10 cellular contexts compared by ENCODE assay signal in the genomic region with DNA sequence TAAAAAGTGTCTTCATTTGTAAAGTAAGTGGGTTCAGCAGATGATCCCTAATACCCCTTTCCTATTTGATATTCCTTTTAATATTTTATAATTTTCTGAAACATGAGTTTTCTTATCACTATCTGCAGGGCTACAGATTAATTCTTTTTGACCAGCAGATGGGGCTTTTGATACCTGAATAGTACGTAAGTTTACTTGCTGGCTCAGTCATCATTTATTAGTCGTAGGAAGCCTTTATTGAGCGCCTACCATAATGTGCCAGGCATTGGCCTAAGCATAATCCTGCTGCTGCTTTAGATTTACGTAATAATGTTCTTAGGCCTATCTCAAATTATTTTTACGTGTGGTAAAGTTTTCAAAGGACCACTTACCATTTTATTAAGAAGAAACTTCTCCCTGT. TPM values are rescaled to one million over a fixed set of nuclear protein-coding genes. Genes with fewer than 3 reads are reported as not detected.
A peak's percentile ranks its signal among the peaks of the same experiment; 100 is the strongest.
DNase-seq lines count a peak whose midpoint lies in the region; ATAC-seq and TF ChIP-seq lines count a peak whose summit lies in the region.
"Had no signal": no experiment of that assay in that cellular context is flagged by ENCODE, and none has a peak within 500 bp of the region (broad histone marks: within the 10 kb centered on the region; RNA-seq: fewer than 3 reads in every experiment).

No MANE protein-coding gene starts in this region.

- TF ChIP-seq CTCF in GM23338 (conservative IDR thresholded peaks at IDR 0.05; ENCODE audit: low read depth in 2 of 2) = peak; percentile 63 to 65

- ATAC-seq in GM23338 = peak; percentile 44
- no peak for ATAC-seq in GM19455 (IDR thresholded peaks at IDR 0.05; ENCODE audit: unreplicated experiment)

- CTCF ChIA-PET in activated CD4-positive, alpha-beta memory T cell treated with anti-CD3 and anti-CD28 coated beads, Interleukin-2, amount 10 ng/mL, durations not matched to agents 7 days and 5 days (lab: Charles Lee) = interaction anchor here (0.8 kb wide), 1 partner anchor 610 kb away, joined by 3 read pairs; no protein-coding TSS in a partner anchor

- H2AFZ ChIP-seq in GM23338 = no peak overlapping the region

- no peaks in the 10 kb centered on the region; the same call in 2 of the 3 replicates for H3K9me3 Mint-ChIP-seq in GM23338
- no peaks in the 10 kb centered on the region for H3K9me3 Mint-ChIP-seq in activated CD4-positive, alpha-beta memory T cell treated with anti-CD3 and anti-CD28 coated beads, Interleukin-2, amount 10 ng/mL, durations not matched to agents 7 days and 5 days

- no peak overlapping the region for H3K27ac ChIP-seq in GM23338 (ENCODE audit: low read depth)

- no peak overlapping the region for H3K27ac Mint-ChIP-seq in GM23338
- no peak overlapping the region for H3K27ac Mint-ChIP-seq in activated CD4-positive, alpha-beta memory T cell treated with anti-CD3 and anti-CD28 coated beads, Interleukin-2, amount 10 ng/mL, durations not matched to agents 7 days and 5 days
- H3K27ac Mint-ChIP-seq: activated naive CD8-positive, alpha-beta T cell treated with anti-CD3 and anti-CD28 coated beads, Interleukin-2, amount 10 ng/mL, durations not matched to agents 7 days and 5 days had no signal

- no peaks in the 10 kb centered on the region for H3K36me3 ChIP-seq in GM23338 (ENCODE audit: insufficient read depth)

- H3K4me1 Mint-ChIP-seq in GM23338 = no peaks in the 10 kb centered on the region
- H3K4me1 Mint-ChIP-seq in activated CD4-positive, alpha-beta memory T cell treated with anti-CD3 and anti-CD28 coated beads, Interleukin-2, amount 10 ng/mL, durations not matched to agents 7 days and 5 days = no peaks in the 10 kb centered on the region

- H4K20me1 ChIP-seq in GM23338 (replicated peaks; ENCODE audit: insufficient read depth) = no peaks in the 10 kb centered on the region

- no peaks in the 10 kb centered on the region for H3K27me3 ChIP-seq in GM23338 (ENCODE audit: insufficient read depth)

- H3K4me3 ChIP-seq in GM23338 = no peak overlapping the region

- in situ Hi-C loops in ACHN (cut with HindIII; ENCODE audit: low pct_ligation_motif_present, low pct_unique_long_range_greater_than_20kb, low sequenced_read_pairs) = no loop called here

- H3K4me2 ChIP-seq in GM23338 = no peak overlapping the region

- no peaks in the 10 kb centered on the region for H3F3A ChIP-seq in GM23338 (replicated peaks; ENCODE audit: low read depth)

- no peaks in the 10 kb centered on the region for H3K27me3 Mint-ChIP-seq in GM23338 (ENCODE audit: insufficient read depth, low read depth, poor library complexity)
- no peaks in the 10 kb centered on the region for H3K27me3 Mint-ChIP-seq in activated CD4-positive, alpha-beta memory T cell treated with anti-CD3 and anti-CD28 coated beads, Interleukin-2, amount 10 ng/mL, durations not matched to agents 7 days and 5 days

- H3K9me2 ChIP-seq in GM23338 (ENCODE audit: insufficient read depth) = no peaks in the 10 kb centered on the region

- peak; percentile 47 for DNase-seq in ACHN
- DNase-seq in GM23338 (ENCODE audit: low spot score) = peak; percentile 60
- DNase-seq in SW480 (ENCODE audit: low spot score) = peak; percentile 37
- DNase-seq in inferior parietal cortex (ENCODE audit: extremely low spot score) = peak; percentile 36
- DNase-seq in NCI-H1930 (lab: John Stamatoyannopoulos, UW) = no peak
- no peak for DNase-seq in ecto neural progenitor cell (ENCODE audit: low spot score)
- no peak for DNase-seq in activated CD4-positive, alpha-beta memory T cell treated with anti-CD3 and anti-CD28 coated beads, Interleukin-2, amount 10 ng/mL, durations not matched to agents 7 days and 5 days
- DNase-seq: activated naive CD8-positive, alpha-beta T cell treated with anti-CD3 and anti-CD28 coated beads, Interleukin-2, amount 10 ng/mL, durations not matched to agents 7 days and 5 days; NCI-H2107 had no signal

- H3K36me3 Mint-ChIP-seq in GM23338 (ENCODE audit: low read depth) = no peaks in the 10 kb centered on the region
- no peaks in the 10 kb centered on the region for H3K36me3 Mint-ChIP-seq in activated CD4-positive, alpha-beta memory T cell treated with anti-CD3 and anti-CD28 coated beads, Interleukin-2, amount 10 ng/mL, durations not matched to agents 7 days and 5 days (ENCODE audit: low read depth)

- POLR2A ChIA-PET in activated CD4-positive, alpha-beta memory T cell treated with anti-CD3 and anti-CD28 coated beads, Interleukin-2, amount 10 ng/mL, durations not matched to agents 7 days and 5 days (lab: Charles Lee) = no interaction called here

- H3K4me3 Mint-ChIP-seq in GM23338 = no peak overlapping the region
- H3K4me3 Mint-ChIP-seq in activated CD4-positive, alpha-beta memory T cell treated with anti-CD3 and anti-CD28 coated beads, Interleukin-2, amount 10 ng/mL, durations not matched to agents 7 days and 5 days = no peak overlapping the region
- H3K4me3 Mint-ChIP-seq: activated naive CD8-positive, alpha-beta T cell treated with anti-CD3 and anti-CD28 coated beads, Interleukin-2, amount 10 ng/mL, durations not matched to agents 7 days and 5 days had no signal

- no peaks in the 10 kb centered on the region for H3K4me1 ChIP-seq in GM23338 (ENCODE audit: insufficient read depth)

- no peaks in the 10 kb centered on the region for H3K79me2 ChIP-seq in GM23338 (replicated peaks; ENCODE audit: insufficient read depth)

TF ChIP-seq in GM23338, 12 proteins besides CTCF, POLR2A, EP300 and RAD21:
- TF ChIP-seq ZNF331 (CRISPR knock-in tag; IDR thresholded peaks at IDR 0.05; ENCODE audit: low read depth) = no peak

RNA-seq across cellular contexts. Expression of a gene that starts 33.1 kb away (rescaled TPM):
- total RNA-seq in GM23338 (2014; rRNA removed; shearing (Covaris generic)) = 142 and 207 TPM in 2 replicates
- 290 and 311 TPM in 2 replicates for polyA plus RNA-seq in GM23338 (2016; fragmentation: Nextera tagmentation; extraction: Ambion mirVana)
- total RNA-seq in activated CD4-positive, alpha-beta memory T cell treated with anti-CD3 and anti-CD28 coated beads, Interleukin-2, amount 10 ng/mL, durations not matched to agents 7 days and 5 days = 10 to 100 TPM; 81.4 to 85.1 TPM

Comparison
In these comparisons a context has a peak if more than half of its experiments do, and no peak if none do; other contexts are left out.
1. DNase-seq: peak in ACHN (single experiment), GM23338 (single experiment), SW480 (single experiment) and inferior parietal cortex (single experiment); none in NCI-H1930 (0 of 2), ecto neural progenitor cell (single experiment) and activated CD4-positive, alpha-beta memory T cell treated with anti-CD3 and anti-CD28 coated beads, Interleukin-2, amount 10 ng/mL, durations not matched to agents 7 days and 5 days (single experiment).